Comparison of ENCODE assay signal across 8 cellular contexts in genomic region chr1:31548899-31549806, GRCh38. TPM values are rescaled to one million over a fixed set of nuclear protein-coding genes. Genes with fewer than 3 reads are reported as not detected.
DNase-seq lines count a peak whose midpoint lies in the region; ATAC-seq and TF ChIP-seq lines count a peak whose summit lies in the region.

No MANE protein-coding gene starts in this region.

- no peak for TF ChIP-seq POLR2A in testis (IDR thresholded peaks at IDR 0.05)

- intact Hi-C loops in testis (cut with DNase I; ENCODE audit: low total_unique reads), result no loop called here

- H3K27me3 ChIP-seq in MG63 (no peaks in the 10 kb centered on the region), testis (no peaks in the 10 kb centered on the region)

- TF ChIP-seq CTCF in omental fat pad (IDR thresholded peaks at IDR 0.05) (peak in 2 of 3 donors; percentile 55 to 74), testis (IDR thresholded peaks at IDR 0.05) (peak; percentile 91 to 96 (median 94))

- 2 to 5% methylated on average over 18 to 24 of the region's 24 CpGs for WGBS in testis, 2 donors

- H3K27ac ChIP-seq in testis, result no peak overlapping the region

- H3K36me3 ChIP-seq in MG63 (no peaks in the 10 kb centered on the region), testis (ENCODE audit: low read depth, missing control alignments) (no peaks in the 10 kb centered on the region)

- ATAC-seq in omental fat pad (ENCODE audit: low FRiP score), result peak; percentile 95

- peaks cover 10% of the 10 kb centered on the region for H3K4me1 ChIP-seq in testis

- DNase-seq in Daoy (ENCODE audit: low read depth) (peak; percentile 90), H4 (ENCODE audit: low spot score) (peak; percentile 82), MG63 (peak; percentile 63), SIG-M5 (lab: John Stamatoyannopoulos, UW) (peak; percentile 53), germinal center (ENCODE audit: low spot score) (peak; percentile 85), omental fat pad (ENCODE audit: low spot score) (peak; percentile 98), testis (peak; percentile 95)
- peak; percentile 66 to 91 (median 79) for DNase-seq in activated naive CD4-positive, alpha-beta T cell (lab: John Stamatoyannopoulos, UW)

- no peak overlapping the region; the same call in 1 of the 2 replicates for H3K4me3 ChIP-seq in MG63
- H3K4me3 ChIP-seq in testis, result peak overlapping the region in 1 of 2 donors; percentile 26

- H3K9me3 ChIP-seq in MG63, result 0 out of 2 replicates have a peak, but pooled peaks cover 2% of the 10 kb centered on the region
- H3K9me3 ChIP-seq in testis, result no peaks in the 10 kb centered on the region

RNA-seq across cellular contexts. Expression of gene TINAGL1, which starts 27.2 kb away (rescaled TPM):
- 29.9 and 39.1 TPM in 2 replicates for total RNA-seq in Daoy (2014; rRNA removed; shearing (Covaris generic))
- 0.23 and 0.90 TPM in 2 replicates for total RNA-seq in H4 (2014; rRNA removed; shearing (Covaris generic))
- 1.1 TPM in 1 of 2 replicates, not detected in the other for total RNA-seq in MG63 (2014; rRNA removed; shearing (Covaris generic); ENCODE audit: low replicate concordance)
- total RNA-seq in omental fat pad (100 to 1,000 TPM in 3 of 4 donors, 10 to 100 TPM in 1; 89.7 to 661 (median 197) TPM), testis (10 to 100 TPM; 16.4 to 23.2 TPM)
- 24.6 TPM for polyA plus RNA-seq in testis (ENCODE audit: insufficient read depth, low read depth, low replicate concordance)
